Comparison of ENCODE assay signal across 22 cellular contexts in the genomic region with DNA sequence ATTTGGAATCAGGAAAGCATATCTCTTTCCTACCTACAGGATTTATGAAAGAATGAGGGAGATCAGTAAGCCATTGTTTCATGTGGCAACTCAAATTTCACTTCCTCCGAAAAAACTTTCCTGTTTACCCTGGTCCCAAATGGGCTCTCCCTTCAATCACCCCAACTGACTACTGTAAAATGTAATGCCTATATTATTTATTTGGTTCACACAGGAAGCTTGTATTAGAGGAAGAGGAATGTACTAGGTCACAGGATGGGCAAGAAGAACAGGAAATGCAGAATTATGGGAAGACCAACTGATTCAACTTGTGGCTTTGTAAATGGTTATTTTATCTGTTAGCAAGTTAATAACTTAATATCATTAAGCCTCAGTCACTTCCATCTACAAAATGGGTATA. TPM values are rescaled to one million over a fixed set of nuclear protein-coding genes. Genes with fewer than 3 reads are reported as not detected.
"Had no signal": no experiment of that assay in that cellular context is flagged by ENCODE, and none has a peak within 500 bp of the region (broad histone marks: within the 10 kb centered on the region; RNA-seq: fewer than 3 reads in every experiment).

No MANE protein-coding gene starts in this region.

- H3K4me3 Mint-ChIP-seq: activated CD4-positive, alpha-beta memory T cell treated with anti-CD3 and anti-CD28 coated beads, Interleukin-2, amount 10 ng/mL, durations not matched to agents 7 days and 5 days; activated CD4-positive, alpha-beta T cell treated with anti-CD3 and anti-CD28 coated beads, Interleukin-2, amount 10 ng/mL, durations not matched to agents 7 days and 5 days; activated T-cell treated with anti-CD3 and anti-CD28 coated beads, Interleukin-2, amount 50 U/mL, for 24 hours; naive thymus-derived CD4-positive, alpha-beta T cell; WTC11 had no signal

- H3K9me3 ChIP-seq: gastrocnemius medialis, right lobe of liver, tibial nerve had no signal

- H3K4me1 Mint-ChIP-seq: activated CD4-positive, alpha-beta memory T cell treated with anti-CD3 and anti-CD28 coated beads, Interleukin-2, amount 10 ng/mL, durations not matched to agents 7 days and 5 days; activated CD4-positive, alpha-beta T cell treated with anti-CD3 and anti-CD28 coated beads, Interleukin-2, amount 10 ng/mL, durations not matched to agents 7 days and 5 days; naive thymus-derived CD4-positive, alpha-beta T cell had no signal

- H3K27me3 ChIP-seq: right lobe of liver had no signal

- ATAC-seq: gastrocnemius medialis; left cardiac atrium; naive thymus-derived CD4-positive, alpha-beta T cell; right lobe of liver; WTC11 had no signal

- H3K9me3 Mint-ChIP-seq: activated CD4-positive, alpha-beta memory T cell treated with anti-CD3 and anti-CD28 coated beads, Interleukin-2, amount 10 ng/mL, durations not matched to agents 7 days and 5 days; activated CD4-positive, alpha-beta T cell treated with anti-CD3 and anti-CD28 coated beads, Interleukin-2, amount 10 ng/mL, durations not matched to agents 7 days and 5 days; activated T-cell treated with anti-CD3 and anti-CD28 coated beads, Interleukin-2, amount 50 U/mL, for 24 hours; WTC11 had no signal

- H3K4me1 ChIP-seq: gastrocnemius medialis, right lobe of liver, tibial nerve had no signal

- FAIRE-seq: keratinocyte had no signal

- H3K36me3 Mint-ChIP-seq: naive thymus-derived CD4-positive, alpha-beta T cell; WTC11 had no signal

- H3K4me3 ChIP-seq: coronary artery, gastrocnemius medialis, right lobe of liver, tibial nerve had no signal

- H3K36me3 ChIP-seq: gastrocnemius medialis, right lobe of liver, tibial nerve had no signal

- H3K27ac Mint-ChIP-seq: activated CD4-positive, alpha-beta memory T cell treated with anti-CD3 and anti-CD28 coated beads, Interleukin-2, amount 10 ng/mL, durations not matched to agents 7 days and 5 days; activated CD4-positive, alpha-beta T cell treated with anti-CD3 and anti-CD28 coated beads, Interleukin-2, amount 10 ng/mL, durations not matched to agents 7 days and 5 days; activated T-cell treated with anti-CD3 and anti-CD28 coated beads, Interleukin-2, amount 50 U/mL, for 24 hours; naive thymus-derived CD4-positive, alpha-beta T cell had no signal

- H3K27me3 Mint-ChIP-seq: activated CD4-positive, alpha-beta memory T cell treated with anti-CD3 and anti-CD28 coated beads, Interleukin-2, amount 10 ng/mL, durations not matched to agents 7 days and 5 days; activated CD4-positive, alpha-beta T cell treated with anti-CD3 and anti-CD28 coated beads, Interleukin-2, amount 10 ng/mL, durations not matched to agents 7 days and 5 days; naive thymus-derived CD4-positive, alpha-beta T cell had no signal

- DNase-seq: activated CD4-positive, alpha-beta memory T cell treated with anti-CD3 and anti-CD28 coated beads, Interleukin-2, amount 10 ng/mL, durations not matched to agents 7 days and 5 days; activated CD4-positive, alpha-beta T cell treated with anti-CD3 and anti-CD28 coated beads for 1 hour; activated CD4-positive, alpha-beta T cell treated with anti-CD3 and anti-CD28 coated beads, Interleukin-2, amount 10 ng/mL, durations not matched to agents 7 days and 5 days; activated CD8-positive, alpha-beta memory T cell treated with anti-CD3 and anti-CD28 coated beads, Interleukin-2, amount 50 U/mL, for 48 hours; activated gamma-delta T cell; activated naive CD4-positive, alpha-beta T cell treated with anti-CD3 and anti-CD28 coated beads, Interleukin-2, amount 50 U/mL, for 16 hours; activated T-cell treated with anti-CD3 and anti-CD28 coated beads, Interleukin-2, amount 50 U/mL, for 24 hours; amniotic stem cell; gastrocnemius medialis; glutamatergic neuron; left cardiac atrium; midbrain; naive thymus-derived CD4-positive, alpha-beta T cell; posterior cingulate gyrus; right lobe of liver; stimulated activated CD4-positive, alpha-beta T cell treated with anti-CD3 and anti-CD28 coated beads, Interleukin-2, amount 100 ng/mL, for 48 hours; stimulated activated naive CD4-positive, alpha-beta T cell treated with Interleukin-2 at 50 U/mL for 16 hours; T-helper 2 cell had no signal

- H3K27ac ChIP-seq: coronary artery, gastrocnemius medialis, right lobe of liver, tibial nerve had no signal

RNA-seq across cellular contexts. Expression of gene COL4A6, which starts 23.1 kb away (rescaled TPM):
- total RNA-seq: activated CD4-positive, alpha-beta memory T cell treated with anti-CD3 and anti-CD28 coated beads, Interleukin-2, amount 10 ng/mL, durations not matched to agents 7 days and 5 days; activated CD4-positive, alpha-beta T cell treated with anti-CD3 and anti-CD28 coated beads, Interleukin-2, amount 10 ng/mL, durations not matched to agents 7 days and 5 days; naive thymus-derived CD4-positive, alpha-beta T cell had no signal
- polyA plus RNA-seq: naive thymus-derived CD4-positive, alpha-beta T cell had no signal

RNA-seq across cellular contexts. Expression of gene COL4A5, which starts 24.5 kb away (rescaled TPM):
- total RNA-seq: activated CD4-positive, alpha-beta memory T cell treated with anti-CD3 and anti-CD28 coated beads, Interleukin-2, amount 10 ng/mL, durations not matched to agents 7 days and 5 days; activated CD4-positive, alpha-beta T cell treated with anti-CD3 and anti-CD28 coated beads, Interleukin-2, amount 10 ng/mL, durations not matched to agents 7 days and 5 days; naive thymus-derived CD4-positive, alpha-beta T cell had no signal
- polyA plus RNA-seq: naive thymus-derived CD4-positive, alpha-beta T cell had no signal
